1 cellular context compared by ENCODE assay signal in the genomic region with DNA sequence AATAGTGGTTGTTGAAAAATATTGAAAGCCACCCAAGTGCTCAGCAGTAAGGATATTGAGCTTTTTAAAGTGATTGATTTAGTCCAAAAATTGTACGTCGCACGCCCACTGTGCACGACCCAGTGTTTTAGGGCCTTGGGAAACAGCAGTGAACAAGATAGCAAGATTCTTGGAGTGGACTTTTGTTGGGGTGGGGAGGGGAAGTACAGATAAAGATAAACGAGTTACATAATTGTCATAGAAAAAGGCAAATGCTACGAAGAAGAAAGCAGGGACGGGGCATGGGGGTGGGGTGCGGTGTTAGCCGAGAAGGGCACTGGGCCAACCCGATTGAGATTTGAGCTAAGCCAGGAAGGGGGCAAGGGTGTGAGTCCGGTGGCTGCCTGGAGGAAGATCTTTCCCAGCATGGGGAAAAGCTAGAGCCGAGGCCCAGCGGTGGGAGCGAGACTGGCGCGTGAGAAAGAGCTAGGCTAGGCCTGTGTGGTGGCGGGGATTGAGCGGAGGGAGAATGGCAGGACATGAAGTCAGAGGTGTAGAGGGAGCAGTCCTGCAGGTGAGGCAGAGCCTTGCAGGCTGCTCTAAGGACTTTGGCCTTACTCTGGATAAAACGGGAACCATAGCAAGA.
TF ChIP-seq lines count a peak whose summit lies in the region.

No MANE protein-coding gene starts in this region.

TF ChIP-seq in K562, 482 proteins besides CTCF, POLR2A, EP300 and RAD21:
- TF ChIP-seq, protein P1, sequence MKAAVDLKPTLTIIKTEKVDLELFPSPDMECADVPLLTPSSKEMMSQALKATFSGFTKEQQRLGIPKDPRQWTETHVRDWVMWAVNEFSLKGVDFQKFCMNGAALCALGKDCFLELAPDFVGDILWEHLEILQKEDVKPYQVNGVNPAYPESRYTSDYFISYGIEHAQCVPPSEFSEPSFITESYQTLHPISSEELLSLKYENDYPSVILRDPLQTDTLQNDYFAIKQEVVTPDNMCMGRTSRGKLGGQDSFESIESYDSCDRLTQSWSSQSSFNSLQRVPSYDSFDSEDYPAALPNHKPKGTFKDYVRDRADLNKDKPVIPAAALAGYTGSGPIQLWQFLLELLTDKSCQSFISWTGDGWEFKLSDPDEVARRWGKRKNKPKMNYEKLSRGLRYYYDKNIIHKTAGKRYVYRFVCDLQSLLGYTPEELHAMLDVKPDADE (conservative IDR thresholded peaks at IDR 0.05; ENCODE audit: control insufficient read depth, low read depth, low read length) = no peak
- TF ChIP-seq TAF1 (IDR thresholded peaks at IDR 0.05; ENCODE audit: control insufficient read depth, extremely low read depth, insufficient read depth, low read length, severe bottlenecking) = peak; percentile 21
- 0 out of 2 replicates have a peak, but pooled peaks have one; percentile 24 for TF ChIP-seq ZNF431 (CRISPR knock-in tag; IDR thresholded peaks at IDR 0.05)
- TF ChIP-seq, protein P2, sequence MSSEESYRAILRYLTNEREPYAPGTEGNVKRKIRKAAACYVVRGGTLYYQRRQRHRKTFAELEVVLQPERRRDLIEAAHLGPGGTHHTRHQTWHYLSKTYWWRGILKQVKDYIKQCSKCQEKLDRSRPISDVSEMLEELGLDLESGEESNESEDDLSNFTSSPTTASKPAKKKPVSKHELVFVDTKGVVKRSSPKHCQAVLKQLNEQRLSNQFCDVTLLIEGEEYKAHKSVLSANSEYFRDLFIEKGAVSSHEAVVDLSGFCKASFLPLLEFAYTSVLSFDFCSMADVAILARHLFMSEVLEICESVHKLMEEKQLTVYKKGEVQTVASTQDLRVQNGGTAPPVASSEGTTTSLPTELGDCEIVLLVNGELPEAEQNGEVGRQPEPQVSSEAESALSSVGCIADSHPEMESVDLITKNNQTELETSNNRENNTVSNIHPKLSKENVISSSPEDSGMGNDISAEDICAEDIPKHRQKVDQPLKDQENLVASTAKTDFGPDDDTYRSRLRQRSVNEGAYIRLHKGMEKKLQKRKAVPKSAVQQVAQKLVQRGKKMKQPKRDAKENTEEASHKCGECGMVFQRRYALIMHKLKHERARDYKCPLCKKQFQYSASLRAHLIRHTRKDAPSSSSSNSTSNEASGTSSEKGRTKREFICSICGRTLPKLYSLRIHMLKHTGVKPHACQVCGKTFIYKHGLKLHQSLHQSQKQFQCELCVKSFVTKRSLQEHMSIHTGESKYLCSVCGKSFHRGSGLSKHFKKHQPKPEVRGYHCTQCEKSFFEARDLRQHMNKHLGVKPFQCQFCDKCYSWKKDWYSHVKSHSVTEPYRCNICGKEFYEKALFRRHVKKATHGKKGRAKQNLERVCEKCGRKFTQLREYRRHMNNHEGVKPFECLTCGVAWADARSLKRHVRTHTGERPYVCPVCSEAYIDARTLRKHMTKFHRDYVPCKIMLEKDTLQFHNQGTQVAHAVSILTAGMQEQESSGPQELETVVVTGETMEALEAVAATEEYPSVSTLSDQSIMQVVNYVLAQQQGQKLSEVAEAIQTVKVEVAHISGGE (CRISPR knock-in tag; IDR thresholded peaks at IDR 0.05) = 0 out of 6 replicates have a peak, but pooled peaks of 1 of the 3 experiments have one; percentile 0
- peak in 1 of 3 experiments; percentile 17 for TF ChIP-seq YY1 (IDR thresholded peaks at IDR 0.05; ENCODE audit: borderline replicate concordance in 1 of 3, control insufficient read depth in 1 of 3, extremely low read depth in 1 of 3, insufficient read depth in 3 of 3, insufficient read length in 1 of 3, insufficient replicate concordance in 2 of 3, low read depth in 1 of 3, low read length in 2 of 3)
- TF ChIP-seq, protein P3, sequence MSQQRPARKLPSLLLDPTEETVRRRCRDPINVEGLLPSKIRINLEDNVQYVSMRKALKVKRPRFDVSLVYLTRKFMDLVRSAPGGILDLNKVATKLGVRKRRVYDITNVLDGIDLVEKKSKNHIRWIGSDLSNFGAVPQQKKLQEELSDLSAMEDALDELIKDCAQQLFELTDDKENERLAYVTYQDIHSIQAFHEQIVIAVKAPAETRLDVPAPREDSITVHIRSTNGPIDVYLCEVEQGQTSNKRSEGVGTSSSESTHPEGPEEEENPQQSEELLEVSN (IDR thresholded peaks at IDR 0.05; ENCODE audit: borderline replicate concordance in 1 of 2, extremely low read depth in 1 of 2, insufficient read depth in 1 of 2, insufficient read length in 1 of 2, low read depth in 1 of 2, low read length in 1 of 2, poor library complexity in 1 of 2, severe bottlenecking in 1 of 2) = peak in 1 of 2 experiments; percentile 6
- no peak for TF ChIP-seq KDM1A (IDR thresholded peaks at IDR 0.05)
- peak; percentile 26; the same call in 1 of the 2 replicates for TF ChIP-seq GATA2 (CRISPR knock-in tag; IDR thresholded peaks at IDR 0.05)
- peak; percentile 22; the same call in 1 of the 2 replicates for TF ChIP-seq NFIC (IDR thresholded peaks at IDR 0.05)
- TF ChIP-seq ZFX (CRISPR knock-in tag; IDR thresholded peaks at IDR 0.05) = peak; percentile 42
- 0 out of 2 replicates have a peak, but pooled peaks have one; percentile 39 for TF ChIP-seq TGIF2 (CRISPR knock-in tag; IDR thresholded peaks at IDR 0.05)
- TF ChIP-seq, protein P4, sequence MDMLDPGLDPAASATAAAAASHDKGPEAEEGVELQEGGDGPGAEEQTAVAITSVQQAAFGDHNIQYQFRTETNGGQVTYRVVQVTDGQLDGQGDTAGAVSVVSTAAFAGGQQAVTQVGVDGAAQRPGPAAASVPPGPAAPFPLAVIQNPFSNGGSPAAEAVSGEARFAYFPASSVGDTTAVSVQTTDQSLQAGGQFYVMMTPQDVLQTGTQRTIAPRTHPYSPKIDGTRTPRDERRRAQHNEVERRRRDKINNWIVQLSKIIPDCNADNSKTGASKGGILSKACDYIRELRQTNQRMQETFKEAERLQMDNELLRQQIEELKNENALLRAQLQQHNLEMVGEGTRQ (CRISPR knock-in tag; IDR thresholded peaks at IDR 0.05) = no peak
- TF ChIP-seq, protein P5, sequence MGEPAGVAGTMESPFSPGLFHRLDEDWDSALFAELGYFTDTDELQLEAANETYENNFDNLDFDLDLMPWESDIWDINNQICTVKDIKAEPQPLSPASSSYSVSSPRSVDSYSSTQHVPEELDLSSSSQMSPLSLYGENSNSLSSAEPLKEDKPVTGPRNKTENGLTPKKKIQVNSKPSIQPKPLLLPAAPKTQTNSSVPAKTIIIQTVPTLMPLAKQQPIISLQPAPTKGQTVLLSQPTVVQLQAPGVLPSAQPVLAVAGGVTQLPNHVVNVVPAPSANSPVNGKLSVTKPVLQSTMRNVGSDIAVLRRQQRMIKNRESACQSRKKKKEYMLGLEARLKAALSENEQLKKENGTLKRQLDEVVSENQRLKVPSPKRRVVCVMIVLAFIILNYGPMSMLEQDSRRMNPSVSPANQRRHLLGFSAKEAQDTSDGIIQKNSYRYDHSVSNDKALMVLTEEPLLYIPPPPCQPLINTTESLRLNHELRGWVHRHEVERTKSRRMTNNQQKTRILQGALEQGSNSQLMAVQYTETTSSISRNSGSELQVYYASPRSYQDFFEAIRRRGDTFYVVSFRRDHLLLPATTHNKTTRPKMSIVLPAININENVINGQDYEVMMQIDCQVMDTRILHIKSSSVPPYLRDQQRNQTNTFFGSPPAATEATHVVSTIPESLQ (CRISPR knock-in tag; IDR thresholded peaks at IDR 0.05) = 0 out of 2 replicates have a peak, but pooled peaks have one; percentile 10
- 0 out of 2 replicates have a peak, but pooled peaks have one; percentile 19 for TF ChIP-seq NR1H2 (CRISPR knock-in tag; IDR thresholded peaks at IDR 0.05)
- TF ChIP-seq EZH2 (IDR thresholded peaks at IDR 0.05; ENCODE audit: borderline replicate concordance, low read depth, low read length) = no peak
- TF ChIP-seq, protein P6, sequence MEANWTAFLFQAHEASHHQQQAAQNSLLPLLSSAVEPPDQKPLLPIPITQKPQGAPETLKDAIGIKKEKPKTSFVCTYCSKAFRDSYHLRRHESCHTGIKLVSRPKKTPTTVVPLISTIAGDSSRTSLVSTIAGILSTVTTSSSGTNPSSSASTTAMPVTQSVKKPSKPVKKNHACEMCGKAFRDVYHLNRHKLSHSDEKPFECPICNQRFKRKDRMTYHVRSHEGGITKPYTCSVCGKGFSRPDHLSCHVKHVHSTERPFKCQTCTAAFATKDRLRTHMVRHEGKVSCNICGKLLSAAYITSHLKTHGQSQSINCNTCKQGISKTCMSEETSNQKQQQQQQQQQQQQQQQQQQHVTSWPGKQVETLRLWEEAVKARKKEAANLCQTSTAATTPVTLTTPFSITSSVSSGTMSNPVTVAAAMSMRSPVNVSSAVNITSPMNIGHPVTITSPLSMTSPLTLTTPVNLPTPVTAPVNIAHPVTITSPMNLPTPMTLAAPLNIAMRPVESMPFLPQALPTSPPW (CRISPR knock-in tag; IDR thresholded peaks at IDR 0.05) = 0 out of 2 replicates have a peak, but pooled peaks have one; percentile 6
- TF ChIP-seq, protein P7, sequence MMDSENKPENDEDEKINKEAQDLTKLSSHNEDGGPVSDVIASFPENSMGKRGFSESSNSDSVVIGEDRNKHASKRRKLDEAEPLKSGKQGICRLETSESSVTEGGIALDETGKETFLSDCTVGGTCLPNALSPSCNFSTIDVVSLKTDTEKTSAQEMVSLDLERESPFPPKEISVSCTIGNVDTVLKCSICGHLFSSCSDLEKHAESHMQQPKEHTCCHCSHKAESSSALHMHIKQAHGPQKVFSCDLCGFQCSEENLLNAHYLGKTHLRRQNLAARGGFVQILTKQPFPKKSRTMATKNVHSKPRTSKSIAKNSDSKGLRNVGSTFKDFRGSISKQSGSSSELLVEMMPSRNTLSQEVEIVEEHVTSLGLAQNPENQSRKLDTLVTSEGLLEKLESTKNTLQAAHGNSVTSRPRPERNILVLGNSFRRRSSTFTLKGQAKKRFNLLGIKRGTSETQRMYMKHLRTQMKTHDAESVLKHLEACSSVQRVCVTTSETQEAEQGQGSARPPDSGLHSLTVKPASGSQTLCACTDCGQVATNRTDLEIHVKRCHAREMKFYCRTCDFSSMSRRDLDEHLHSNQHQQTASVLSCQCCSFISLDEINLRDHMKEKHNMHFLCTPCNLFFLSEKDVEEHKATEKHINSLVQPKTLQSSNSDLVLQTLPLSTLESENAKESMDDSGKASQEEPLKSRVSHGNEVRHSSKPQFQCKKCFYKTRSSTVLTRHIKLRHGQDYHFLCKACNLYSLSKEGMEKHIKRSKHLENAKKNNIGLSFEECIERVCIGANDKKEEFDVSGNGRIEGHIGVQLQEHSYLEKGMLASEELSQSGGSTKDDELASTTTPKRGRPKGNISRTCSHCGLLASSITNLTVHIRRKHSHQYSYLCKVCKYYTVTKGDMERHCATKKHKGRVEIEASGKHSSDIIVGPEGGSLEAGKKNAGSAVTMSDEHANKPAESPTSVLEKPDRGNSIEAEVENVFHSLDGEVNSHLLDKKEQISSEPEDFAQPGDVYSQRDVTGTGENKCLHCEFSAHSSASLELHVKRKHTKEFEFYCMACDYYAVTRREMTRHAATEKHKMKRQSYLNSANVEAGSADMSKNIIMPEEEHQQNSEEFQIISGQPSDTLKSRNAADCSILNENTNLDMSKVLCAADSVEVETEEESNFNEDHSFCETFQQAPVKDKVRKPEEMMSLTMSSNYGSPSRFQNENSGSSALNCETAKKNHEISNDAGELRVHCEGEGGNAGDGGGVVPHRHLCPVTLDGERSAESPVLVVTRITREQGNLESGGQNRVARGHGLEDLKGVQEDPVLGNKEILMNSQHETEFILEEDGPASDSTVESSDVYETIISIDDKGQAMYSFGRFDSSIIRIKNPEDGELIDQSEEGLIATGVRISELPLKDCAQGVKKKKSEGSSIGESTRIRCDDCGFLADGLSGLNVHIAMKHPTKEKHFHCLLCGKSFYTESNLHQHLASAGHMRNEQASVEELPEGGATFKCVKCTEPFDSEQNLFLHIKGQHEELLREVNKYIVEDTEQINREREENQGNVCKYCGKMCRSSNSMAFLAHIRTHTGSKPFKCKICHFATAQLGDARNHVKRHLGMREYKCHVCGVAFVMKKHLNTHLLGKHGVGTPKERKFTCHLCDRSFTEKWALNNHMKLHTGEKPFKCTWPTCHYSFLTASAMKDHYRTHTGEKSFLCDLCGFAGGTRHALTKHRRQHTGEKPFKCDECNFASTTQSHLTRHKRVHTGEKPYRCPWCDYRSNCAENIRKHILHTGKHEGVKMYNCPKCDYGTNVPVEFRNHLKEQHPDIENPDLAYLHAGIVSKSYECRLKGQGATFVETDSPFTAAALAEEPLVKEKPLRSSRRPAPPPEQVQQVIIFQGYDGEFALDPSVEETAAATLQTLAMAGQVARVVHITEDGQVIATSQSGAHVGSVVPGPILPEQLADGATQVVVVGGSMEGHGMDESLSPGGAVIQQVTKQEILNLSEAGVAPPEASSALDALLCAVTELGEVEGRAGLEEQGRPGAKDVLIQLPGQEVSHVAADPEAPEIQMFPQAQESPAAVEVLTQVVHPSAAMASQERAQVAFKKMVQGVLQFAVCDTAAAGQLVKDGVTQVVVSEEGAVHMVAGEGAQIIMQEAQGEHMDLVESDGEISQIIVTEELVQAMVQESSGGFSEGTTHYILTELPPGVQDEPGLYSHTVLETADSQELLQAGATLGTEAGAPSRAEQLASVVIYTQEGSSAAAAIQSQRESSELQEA (IDR thresholded peaks at IDR 0.05; ENCODE audit: low read depth) = 0 out of 2 replicates have a peak, but pooled peaks have one; percentile 1
TF ChIP-seq in K562: peak in this region for 13.
